9 cellular contexts compared by ENCODE assay signal in the genomic region with DNA sequence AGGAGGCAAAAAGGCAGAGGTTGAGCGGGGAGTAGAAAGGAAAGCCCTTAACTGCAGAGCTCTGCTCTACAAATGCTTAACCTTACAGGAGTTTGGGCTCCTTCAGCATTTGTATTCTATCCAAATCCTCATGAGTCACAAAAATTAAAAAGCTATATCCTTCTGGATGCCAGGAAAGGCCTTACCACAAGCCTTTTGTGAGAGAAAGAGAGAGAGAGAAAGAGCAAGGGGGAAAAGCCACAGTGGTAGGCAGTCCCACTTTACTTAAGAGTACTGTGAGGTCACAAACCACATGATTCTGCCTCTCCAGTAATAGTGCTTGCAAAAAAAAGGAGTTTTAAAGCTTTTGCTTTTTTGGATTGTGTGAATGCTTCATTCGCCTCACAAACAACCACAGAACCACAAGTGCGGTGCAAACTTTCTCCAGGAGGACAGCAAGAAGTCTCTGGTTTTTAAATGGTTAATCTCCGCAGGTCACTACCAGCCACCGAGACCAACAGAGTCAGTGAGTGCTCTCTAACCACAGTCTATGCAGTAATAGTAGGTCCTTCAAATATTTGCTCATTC. TPM values are rescaled to one million over a fixed set of nuclear protein-coding genes. Genes with fewer than 3 reads are reported as not detected.
A peak's percentile ranks its signal among the peaks of the same experiment; 100 is the strongest.
DNase-seq lines count a peak whose midpoint lies in the region; ATAC-seq and TF ChIP-seq lines count a peak whose summit lies in the region.
"Had no signal": no experiment of that assay in that cellular context is flagged by ENCODE, and none has a peak within 500 bp of the region (broad histone marks: within the 10 kb centered on the region; RNA-seq: fewer than 3 reads in every experiment).

A gene (plus strand): TSS at position 375 of the 567 bp plus-strand sequence. CDS start 397 bp downstream, outside the sequence.

- no peaks in the 10 kb centered on the region for H3K79me1 ChIP-seq in H9 (ENCODE audit: insufficient read depth, low read depth, low read length, poor library complexity, severe bottlenecking)

- no peak within 1 kb of the TSS for H2BK12ac ChIP-seq in H9 (ENCODE audit: insufficient read length, low read depth, low read length)

- no peak within 1 kb of the TSS for H2BK20ac ChIP-seq in H9 (ENCODE audit: low read depth, low read length, poor library complexity, severe bottlenecking)

- H3K27ac Mint-ChIP-seq in H9: peak within 1 kb of the TSS; percentile 12 to 21 (median 14); a peak in 1 of 7 replicates
- no peak within 1 kb of the TSS for H3K27ac Mint-ChIP-seq in T-helper 1 cell treated with Interleukin-12 subunit alpha and Interleukin-12 subunit beta and Interleukin-4 antibody, amounts not matched to agents 30 μg/mL and 1 μg/mL, for 36 hours

- ATAC-seq in foreskin keratinocyte (peak; percentile 76), HG03521 (IDR thresholded peaks at IDR 0.05; ENCODE audit: unreplicated experiment) (no peak)

- H2BK120ac ChIP-seq in H9 (ENCODE audit: low read depth, low read length, poor library complexity, severe bottlenecking): no peak within 1 kb of the TSS

- H3K9ac ChIP-seq in H9 (ENCODE audit: extremely low read depth, insufficient read length, low read length): no peak within 1 kb of the TSS
- no peak within 1 kb of the TSS for H3K9ac ChIP-seq in skeletal muscle satellite cell (ENCODE audit: low read depth, low read length)

- no peak within 1 kb of the TSS for H2BK5ac ChIP-seq in H9 (ENCODE audit: insufficient read length, low read length)

- no peaks in the 10 kb centered on the region for H3K36me3 Mint-ChIP-seq in H9 (ENCODE audit: insufficient read depth in 1 of 3, low read depth in 3 of 3)
- H3K36me3 Mint-ChIP-seq in T-helper 1 cell treated with Interleukin-12 subunit alpha and Interleukin-12 subunit beta and Interleukin-4 antibody, amounts not matched to agents 30 μg/mL and 1 μg/mL, for 36 hours (ENCODE audit: low read depth): peaks cover 2% of the 10 kb centered on the region

- DNase-seq in H9 (peak; percentile 29), foreskin keratinocyte (peak; percentile 20 to 53), T-helper 9 cell (no peak), NCI-H2107 treated with DMSO at 0.1 percent for 48 hours (lab: John Stamatoyannopoulos, UW; ENCODE audit: unreplicated experiment) (no peak)
- DNase-seq in stimulated activated CD4-positive, alpha-beta T cell treated with anti-CD3 and anti-CD28 coated beads, Interleukin-2, amount 100 ng/mL, for 24 hours: no peak
- DNase-seq: GOT3 had no signal

- WGBS in H9 (ENCODE audit: extremely low coverage, insufficient read length, low lambda C conversion rate): no CpG with 5 or more reads among the region's 5 CpGs

- peaks cover 20 to 24% of the 10 kb centered on the region in 2 experiments for H3K4me1 Mint-ChIP-seq in H9
- peaks cover 31% of the 10 kb centered on the region for H3K4me1 Mint-ChIP-seq in T-helper 1 cell treated with Interleukin-12 subunit alpha and Interleukin-12 subunit beta and Interleukin-4 antibody, amounts not matched to agents 30 μg/mL and 1 μg/mL, for 36 hours (ENCODE audit: low read depth)

- no peaks in the 10 kb centered on the region for H3K9me3 Mint-ChIP-seq in H9
- no peaks in the 10 kb centered on the region for H3K9me3 Mint-ChIP-seq in T-helper 1 cell treated with Interleukin-12 subunit alpha and Interleukin-12 subunit beta and Interleukin-4 antibody, amounts not matched to agents 30 μg/mL and 1 μg/mL, for 36 hours

- H3K4me2 ChIP-seq in H9 (ENCODE audit: insufficient read depth, insufficient read length, low read length) (no peak within 1 kb of the TSS), skeletal muscle satellite cell (ENCODE audit: low read length) (peak within 1 kb of the TSS; percentile 14)

- H3K14ac ChIP-seq in H9 (ENCODE audit: insufficient read depth, low read length): no peak within 1 kb of the TSS

- H3K4me3 ChIP-seq in skeletal muscle satellite cell (ENCODE audit: low read length): no peak within 1 kb of the TSS

- H3K27me3 ChIP-seq in H9 (ENCODE audit: insufficient read depth, low read length): no peaks in the 10 kb centered on the region
- H3K27me3 ChIP-seq in foreskin keratinocyte: no peaks in the 10 kb centered on the region
- no peaks in the 10 kb centered on the region for H3K27me3 ChIP-seq in skeletal muscle satellite cell (ENCODE audit: control insufficient read depth, insufficient read depth, low read length)

- TF ChIP-seq CTCF in H9 (conservative IDR thresholded peaks at IDR 0.05) (no peak), foreskin keratinocyte (conservative IDR thresholded peaks at IDR 0.05) (no peak)

- H3K79me2 ChIP-seq in H9 (ENCODE audit: insufficient read depth, low read length): no peaks in the 10 kb centered on the region

- no peak within 1 kb of the TSS for H4K5ac ChIP-seq in H9 (ENCODE audit: insufficient read length, low read depth, low read length)

- H3K18ac ChIP-seq in H9 (ENCODE audit: insufficient read length, low read depth, low read length): no peak within 1 kb of the TSS

- H4K91ac ChIP-seq in H9 (ENCODE audit: insufficient read length, low read depth, low read length): no peak within 1 kb of the TSS

- H2BK15ac ChIP-seq in H9 (ENCODE audit: low read depth, low read length): no peak within 1 kb of the TSS

- no peaks in the 10 kb centered on the region for H3K9me3 ChIP-seq in H9 (ENCODE audit: control insufficient read depth, low read depth, low read length)
- H3K9me3 ChIP-seq in skeletal muscle satellite cell (replicated peaks; ENCODE audit: low read length): no peaks in the 10 kb centered on the region

- no peaks in the 10 kb centered on the region for H3K27me3 Mint-ChIP-seq in H9 (ENCODE audit: low read depth)
- H3K27me3 Mint-ChIP-seq in T-helper 1 cell treated with Interleukin-12 subunit alpha and Interleukin-12 subunit beta and Interleukin-4 antibody, amounts not matched to agents 30 μg/mL and 1 μg/mL, for 36 hours (ENCODE audit: low read depth): peaks cover 3% of the 10 kb centered on the region

- H3T11ph ChIP-seq in H9 (ENCODE audit: low read length): no peak within 1 kb of the TSS

- H3K23ac ChIP-seq in H9 (ENCODE audit: insufficient read length, low read depth, low read length): no peak within 1 kb of the TSS

- no peaks in the 10 kb centered on the region for H3K23me2 ChIP-seq in H9 (ENCODE audit: insufficient read length, low read depth, low read length, poor library complexity, severe bottlenecking)

- no peak within 1 kb of the TSS for H3K27ac ChIP-seq in H9 (ENCODE audit: insufficient read length, low read depth, low read length)
- H3K27ac ChIP-seq in foreskin keratinocyte: no peak within 1 kb of the TSS

- no peak within 1 kb of the TSS for H4K8ac ChIP-seq in H9 (replicated peaks; ENCODE audit: insufficient read length, low read depth, low read length)

- H2AFZ ChIP-seq in H9 (ENCODE audit: low read length): no peak within 1 kb of the TSS

- no peak within 1 kb of the TSS for H2AK5ac ChIP-seq in H9 (ENCODE audit: insufficient read length, low read length)

- H3K4me3 Mint-ChIP-seq in H9: no peak within 1 kb of the TSS; a peak in 1 of 5 replicates
- H3K4me3 Mint-ChIP-seq in T-helper 1 cell treated with Interleukin-12 subunit alpha and Interleukin-12 subunit beta and Interleukin-4 antibody, amounts not matched to agents 30 μg/mL and 1 μg/mL, for 36 hours: peak within 1 kb of the TSS; percentile 57

- no peaks in the 10 kb centered on the region for H3K4me1 ChIP-seq in H9 (ENCODE audit: insufficient read depth, low read length)
- H3K4me1 ChIP-seq in foreskin keratinocyte: no peaks in the 10 kb centered on the region
- H3K4me1 ChIP-seq in skeletal muscle satellite cell (ENCODE audit: control insufficient read depth, insufficient read depth, low read length): peaks cover 15% of the 10 kb centered on the region

- H4K20me1 ChIP-seq in H9 (ENCODE audit: control insufficient read depth, insufficient read depth, insufficient read length): no peaks in the 10 kb centered on the region

- no peak within 1 kb of the TSS for H3K4ac ChIP-seq in H9 (ENCODE audit: low read depth, low read length)

- no peak within 1 kb of the TSS for H3K56ac ChIP-seq in H9 (ENCODE audit: insufficient read length, low read depth, low read length)

- H3K36me3 ChIP-seq in skeletal muscle satellite cell (ENCODE audit: insufficient read depth, low read length): no peaks in the 10 kb centered on the region

RNA-seq across cellular contexts. Expression of the gene that starts here (rescaled TPM):
- total RNA-seq in H9 (2021): 0.15 and 0.26 TPM in 2 replicates
- total RNA-seq in foreskin keratinocyte: 3.6 and 4.2 TPM in 2 replicates
- polyA plus RNA-seq in foreskin keratinocyte: 1.2 and 1.5 TPM in 2 replicates
- total RNA-seq in skeletal muscle satellite cell (2012; rRNA removed): 2.0 and 2.3 TPM in 2 replicates

Comparison
In these comparisons a context has a peak if more than half of its experiments do, and no peak if none do; other contexts are left out.
1. Peak in DNase-seq in H9; RNA of the gene not detected or under 1 TPM.
2. DNase-seq: peak in foreskin keratinocyte (2 of 2); none in T-helper 9 cell (single experiment), stimulated activated CD4-positive, alpha-beta T cell treated with anti-CD3 and anti-CD28 coated beads, Interleukin-2, amount 100 ng/mL, for 24 hours (0 of 2) and NCI-H2107 treated with DMSO at 0.1 percent for 48 hours (single experiment).